ENCODE assay signal across 17 cellular contexts in the genomic region with DNA sequence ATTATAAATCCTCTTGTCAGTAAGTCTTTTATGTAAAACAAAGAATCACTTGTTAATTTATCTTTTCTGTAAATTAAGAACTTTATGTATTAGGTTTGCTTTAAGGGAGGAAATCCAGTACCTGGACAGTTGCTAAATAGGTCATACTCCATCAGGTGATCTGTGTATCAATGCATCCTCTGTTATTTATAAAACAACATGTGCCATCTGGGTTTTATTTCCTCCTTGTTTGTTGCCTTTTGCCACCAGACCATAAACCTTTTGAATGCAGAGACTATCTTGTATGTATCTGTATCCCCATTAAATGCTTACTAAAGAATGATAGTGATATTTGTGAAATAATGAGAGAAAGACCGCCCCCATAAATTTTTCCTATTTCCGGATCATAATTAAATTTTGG.
"Had no signal": no experiment of that assay in that cellular context is flagged by ENCODE, and none has a peak within 500 bp of the region (broad histone marks: within the 10 kb centered on the region; RNA-seq: fewer than 3 reads in every experiment).

No MANE protein-coding gene starts in this region.

- H3K4me3 ChIP-seq: esophagus muscularis mucosa, heart right ventricle, right atrium auricular region, smooth muscle cell had no signal

- ATAC-seq: effector memory CD8-positive, alpha-beta T cell; heart right ventricle; naive thymus-derived CD8-positive, alpha-beta T cell had no signal

- DNase-seq: effector memory CD8-positive, alpha-beta T cell; gastrocnemius medialis; heart right ventricle; hypothalamus; kidney glomerular epithelial cell; mesendoderm; naive thymus-derived CD8-positive, alpha-beta T cell; stimulated activated CD4-positive, alpha-beta T cell treated with anti-CD3 and anti-CD28 coated beads, Interleukin-2, amount 100 ng/mL, for 48 hours; stimulated activated naive CD4-positive, alpha-beta T cell treated with Interleukin-2 at 50 U/mL for 16 hours; trophoblast cell had no signal

- H3K27ac ChIP-seq: epithelial cell of prostate, esophagus muscularis mucosa, heart right ventricle, neutrophil, right atrium auricular region had no signal

- FAIRE-seq: islet of Langerhans had no signal

- H3K4me3 Mint-ChIP-seq: dendritic cell treated with granulocyte-macrophage colony-stimulating factor and Interleukin-4, amounts not matched to agents 40 ng/mL and 50 ng/mL, for 4 days; effector memory CD8-positive, alpha-beta T cell; naive thymus-derived CD8-positive, alpha-beta T cell had no signal

- H3K27ac Mint-ChIP-seq: dendritic cell treated with granulocyte-macrophage colony-stimulating factor and Interleukin-4, amounts not matched to agents 40 ng/mL and 50 ng/mL, for 4 days; effector memory CD8-positive, alpha-beta T cell; naive thymus-derived CD8-positive, alpha-beta T cell had no signal

- H3K9me3 Mint-ChIP-seq: dendritic cell treated with granulocyte-macrophage colony-stimulating factor and Interleukin-4, amounts not matched to agents 40 ng/mL and 50 ng/mL, for 4 days; effector memory CD8-positive, alpha-beta T cell had no signal

- H3K4me1 ChIP-seq: esophagus muscularis mucosa, heart right ventricle, right atrium auricular region had no signal

- H3K27me3 ChIP-seq: esophagus muscularis mucosa, gastrocnemius medialis, heart right ventricle, neutrophil, right atrium auricular region had no signal

- H3K4me1 Mint-ChIP-seq: naive thymus-derived CD8-positive, alpha-beta T cell had no signal

- H3K4me2 ChIP-seq: smooth muscle cell had no signal

- H3K36me3 ChIP-seq: esophagus muscularis mucosa, gastrocnemius medialis, heart right ventricle, neutrophil, right atrium auricular region had no signal

- H3K9me3 ChIP-seq: esophagus muscularis mucosa, gastrocnemius medialis, neutrophil, right atrium auricular region had no signal
